8 cellular contexts compared by ENCODE assay signal in the genomic region with DNA sequence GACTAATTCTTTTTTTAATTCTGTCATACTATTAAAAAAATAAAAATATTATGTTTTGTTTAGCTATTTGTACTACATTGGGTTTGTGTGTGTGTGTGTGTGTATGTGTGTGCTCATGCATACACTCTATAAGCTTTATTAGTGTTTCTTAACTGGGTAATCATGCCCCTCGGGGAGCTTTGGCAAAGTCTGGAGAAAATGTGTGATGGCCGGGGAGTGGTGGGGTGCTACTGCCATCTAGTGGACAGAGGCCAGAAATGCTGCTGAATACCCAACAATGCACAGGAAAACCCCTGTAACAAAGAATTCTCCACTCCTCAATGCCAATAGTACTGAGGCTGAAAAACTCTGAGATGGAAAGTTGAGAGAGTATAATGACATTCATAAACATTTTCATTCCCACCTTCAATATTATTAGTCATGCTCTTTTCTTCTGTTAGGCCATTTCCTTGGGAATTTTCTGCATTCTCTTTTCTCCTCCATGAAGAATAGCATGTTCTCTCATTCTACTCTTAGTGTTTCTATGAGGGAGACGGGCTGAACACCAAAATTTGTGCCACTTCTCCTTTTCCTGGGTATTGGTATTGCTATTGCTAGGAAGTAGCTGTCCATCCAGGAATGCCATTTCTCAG.
DNase-seq lines count a peak whose midpoint lies in the region; ATAC-seq and FAIRE-seq lines count a peak whose summit lies in the region.

No MANE protein-coding gene starts in this region.

- no peaks in the 10 kb centered on the region for H4K20me1 ChIP-seq in Karpas-422 (ENCODE audit: insufficient read depth, low read depth, low read length)

- CTCF ChIA-PET in activated naive CD4-positive, alpha-beta T cell treated with anti-CD3 and anti-CD28 coated beads for 36 hours (lab: Charles Lee) = interaction anchor here (0.6 to 6.5 kb wide), 29 partner anchors 9 to 454 kb away, joined by 3 to 144 read pairs (median 5); no protein-coding TSS in a partner anchor

- H3K9me3 ChIP-seq in Karpas-422 (ENCODE audit: low read length) = no peaks in the 10 kb centered on the region

- no peak overlapping the region for H3K4me2 ChIP-seq in Karpas-422 (ENCODE audit: low read depth, low read length, poor library complexity, severe bottlenecking)

- H3K4me3 ChIP-seq in Karpas-422 (ENCODE audit: low read length) = no peak overlapping the region

- H3K36me3 ChIP-seq in Karpas-422 (ENCODE audit: insufficient read depth, low read length) = peaks cover 4% of the 10 kb centered on the region; the same call in 1 of the 2 replicates

- H2AFZ ChIP-seq in Karpas-422 (ENCODE audit: low read length) = no peak overlapping the region

- FAIRE-seq in urothelium cell line (lab: Jason Lieb, UNC) = no peak

- H3K4me1 ChIP-seq in Karpas-422 (ENCODE audit: low read length) = peaks cover 10% of the 10 kb centered on the region

- no peak overlapping the region for H3K27ac Mint-ChIP-seq in activated naive CD4-positive, alpha-beta T cell treated with anti-CD3 and anti-CD28 coated beads for 36 hours

- DNase-seq in EH (ENCODE audit: low read depth) = peak; percentile 74
- peak; percentile 89 for DNase-seq in Karpas-422
- peak; percentile 87 for DNase-seq in SK-MEL-5 (ENCODE audit: low read depth, low spot score)
- peak; percentile 77 for DNase-seq in activated naive CD4-positive, alpha-beta T cell treated with anti-CD3 and anti-CD28 coated beads for 36 hours
- DNase-seq in head of caudate nucleus = peak; percentile 22 to 89 (median 70)
- DNase-seq in posterior cingulate gyrus = peak in 9 of 10 donors; percentile 32 to 92 (median 67)
- DNase-seq in urothelium cell line (ENCODE audit: low spot score) = peak; percentile 50

- H3K36me3 Mint-ChIP-seq in activated naive CD4-positive, alpha-beta T cell treated with anti-CD3 and anti-CD28 coated beads for 36 hours (ENCODE audit: low read depth) = peaks cover 1% of the 10 kb centered on the region

- ATAC-seq in GM21723 (IDR thresholded peaks at IDR 0.05; ENCODE audit: unreplicated experiment) = peak; percentile 91

- H3K9me3 Mint-ChIP-seq in activated naive CD4-positive, alpha-beta T cell treated with anti-CD3 and anti-CD28 coated beads for 36 hours = peaks cover 13% of the 10 kb centered on the region

- no peaks in the 10 kb centered on the region for H3K27me3 ChIP-seq in Karpas-422 (ENCODE audit: low read length)

- no peak overlapping the region for H3K4me3 Mint-ChIP-seq in activated naive CD4-positive, alpha-beta T cell treated with anti-CD3 and anti-CD28 coated beads for 36 hours

- H3K27ac ChIP-seq in Karpas-422 (ENCODE audit: low read length) = no peak overlapping the region

- H3K79me2 ChIP-seq in Karpas-422 (ENCODE audit: low read length) = no peaks in the 10 kb centered on the region

- no peak overlapping the region for H3K9ac ChIP-seq in Karpas-422 (ENCODE audit: low read length)

- no peaks in the 10 kb centered on the region for H3K4me1 Mint-ChIP-seq in activated naive CD4-positive, alpha-beta T cell treated with anti-CD3 and anti-CD28 coated beads for 36 hours (ENCODE audit: low read depth)

- intact Hi-C loops in activated naive CD4-positive, alpha-beta T cell treated with anti-CD3 and anti-CD28 coated beads for 36 hours (cut with micrococcal nuclease) = loop anchor here (1.0 to 5.0 kb wide), 9 partner anchors 158 to 645 kb away; partner anchors contain the start of gene CLDN10
- intact Hi-C loops in head of caudate nucleus (cut with DNase I) (loop anchor here (10.0 kb wide), 1 partner anchor 289 kb away; no protein-coding TSS in a partner anchor), posterior cingulate gyrus (cut with DNase I) (loop anchor here (2.0 to 10.0 kb wide), 2 partner anchors 297 to 639 kb away; no protein-coding TSS in a partner anchor)

- H3K27me3 Mint-ChIP-seq in activated naive CD4-positive, alpha-beta T cell treated with anti-CD3 and anti-CD28 coated beads for 36 hours (ENCODE audit: low read depth) = peaks cover 22% of the 10 kb centered on the region

- in situ Hi-C loops in SK-MEL-5 (cut with HindIII; ENCODE audit: low pct_unique_long_range_greater_than_20kb, low sequenced_read_pairs) = no loop called here

- H3K9me2 ChIP-seq in Karpas-422 (replicated peaks; ENCODE audit: insufficient read depth, low read length) = no peaks in the 10 kb centered on the region
